Comparison of ENCODE assay signal across 18 cellular contexts in genomic region chr2:236240228-236240990, GRCh38. TPM values are rescaled to one million over a fixed set of nuclear protein-coding genes. Genes with fewer than 3 reads are reported as not detected.
DNase-seq lines count a peak whose midpoint lies in the region; ATAC-seq, FAIRE-seq and TF ChIP-seq lines count a peak whose summit lies in the region.
"Had no signal": no experiment of that assay in that cellular context is flagged by ENCODE, and none has a peak within 500 bp of the region (broad histone marks: within the 10 kb centered on the region; RNA-seq: fewer than 3 reads in every experiment).

No MANE protein-coding gene starts in this region.

- peaks cover 46 to 78% of the 10 kb centered on the region in 2 donors for H3K27me3 Mint-ChIP-seq in effector memory CD8-positive, alpha-beta T cell

- no peak for TF ChIP-seq CTCF in osteoblast (IDR thresholded peaks at IDR 0.05; ENCODE audit: extremely low read depth, low read depth, low read length)

- no peak overlapping the region for H2AFZ ChIP-seq in osteoblast (ENCODE audit: low read length)

- no peak overlapping the region for H3K27ac ChIP-seq in osteoblast (ENCODE audit: low read depth, low read length)
- H3K27ac ChIP-seq: neutrophil had no signal

- H4K20me1 ChIP-seq in osteoblast (ENCODE audit: insufficient read depth, low read length), result no peaks in the 10 kb centered on the region

- H3K4me3 ChIP-seq in osteoblast (ENCODE audit: insufficient read depth, low read length), result no peak overlapping the region

- peak; percentile 84 for DNase-seq in AG20443 (ENCODE audit: low spot score)
- DNase-seq in RCC 7860 (ENCODE audit: low spot score), result peak; percentile 58
- peak; percentile 81 for DNase-seq in Right ventricle myocardium superior
- peak; percentile 87 for DNase-seq in osteoblast (ENCODE audit: insufficient read length, low spot score, missing footprints)
- DNase-seq in effector memory CD8-positive, alpha-beta T cell, result no peak
- DNase-seq in OCI-M2 (lab: John Stamatoyannopoulos, UW; ENCODE audit: unreplicated experiment), result no peak
- no peak for DNase-seq in stimulated activated CD4-positive, alpha-beta T cell treated with anti-CD3 and anti-CD28 coated beads, Interleukin-12 subunit alpha, Interleukin-12 subunit beta, amount 100 ng/mL, for 4 hours
- DNase-seq in SIG-M5 treated with dmso at 0.1 percent for 504 hours (lab: John Stamatoyannopoulos, UW; ENCODE audit: unreplicated experiment), result no peak
- DNase-seq: activated CD8-positive, alpha-beta memory T cell treated with anti-CD3 and anti-CD28 coated beads, Interleukin-2, amount 50 U/mL, for 4 hours; activated naive CD8-positive, alpha-beta T cell treated with anti-CD3 and anti-CD28 coated beads for 36 hours; DND-41; NCI-H146; SHP77 had no signal

- H3K36me3 Mint-ChIP-seq in effector memory CD8-positive, alpha-beta T cell (ENCODE audit: insufficient read depth), result no peaks in the 10 kb centered on the region
- H3K36me3 Mint-ChIP-seq: activated naive CD8-positive, alpha-beta T cell treated with anti-CD3 and anti-CD28 coated beads for 36 hours had no signal

- peak; percentile 87 for ATAC-seq in Right ventricle myocardium superior (ENCODE audit: poor library complexity)
- no peak for ATAC-seq in effector memory CD8-positive, alpha-beta T cell (replicated peaks)
- ATAC-seq: left lobe of liver had no signal

- intact Hi-C loops in Right ventricle myocardium superior (cut with DNase I), result no loop called here

- H3K4me2 ChIP-seq in osteoblast (ENCODE audit: insufficient read depth, low read length), result no peak overlapping the region

- no peak for FAIRE-seq in RCC 7860 (lab: Jason Lieb, UNC)
- FAIRE-seq: GM18507 had no signal

- H3K4me3 Mint-ChIP-seq in effector memory CD8-positive, alpha-beta T cell, result no peak overlapping the region
- H3K4me3 Mint-ChIP-seq: activated naive CD8-positive, alpha-beta T cell treated with anti-CD3 and anti-CD28 coated beads for 36 hours had no signal

- H3K9me3 ChIP-seq in osteoblast (ENCODE audit: low read depth, low read length), result no peaks in the 10 kb centered on the region
- H3K9me3 ChIP-seq: neutrophil had no signal

- no peaks in the 10 kb centered on the region for H3K4me1 ChIP-seq in osteoblast (ENCODE audit: insufficient read depth, low read length)

- H3K27ac Mint-ChIP-seq in effector memory CD8-positive, alpha-beta T cell, result no peak overlapping the region
- H3K27ac Mint-ChIP-seq: activated naive CD8-positive, alpha-beta T cell treated with anti-CD3 and anti-CD28 coated beads for 36 hours had no signal

- no peaks in the 10 kb centered on the region for H3K9me3 Mint-ChIP-seq in effector memory CD8-positive, alpha-beta T cell
- H3K9me3 Mint-ChIP-seq: activated naive CD8-positive, alpha-beta T cell treated with anti-CD3 and anti-CD28 coated beads for 36 hours had no signal

- peaks cover 0 to 3% of the 10 kb centered on the region in 2 donors for H3K4me1 Mint-ChIP-seq in effector memory CD8-positive, alpha-beta T cell (ENCODE audit: low read depth in 2 of 2)

- no peaks in the 10 kb centered on the region for H3K79me2 ChIP-seq in osteoblast (ENCODE audit: insufficient read depth, low read length)

- peaks cover 42% of the 10 kb centered on the region for H3K27me3 ChIP-seq in osteoblast (ENCODE audit: insufficient read depth, low read length)

- no peaks in the 10 kb centered on the region for H3K36me3 ChIP-seq in osteoblast (ENCODE audit: insufficient read depth, low read length)
- H3K36me3 ChIP-seq: neutrophil had no signal

RNA-seq across cellular contexts. Expression of gene ASB18, which starts 23.8 kb away (rescaled TPM):
- total RNA-seq in Right ventricle myocardium superior, result 4.5 TPM
- total RNA-seq in osteoblast, result under 0.01 TPM in 1 of 2 replicates, not detected in the other
- total RNA-seq: activated naive CD8-positive, alpha-beta T cell treated with anti-CD3 and anti-CD28 coated beads for 36 hours; dermis microvascular lymphatic vessel endothelial cell; glomerular endothelial cell; left lobe of liver had no signal

Comparison
In these comparisons a context has a peak if more than half of its experiments do, and no peak if none do; other contexts are left out.
1. DNase-seq: peak in AG20443 (single experiment), RCC 7860 (single experiment), Right ventricle myocardium superior (single experiment) and osteoblast (single experiment); none in effector memory CD8-positive, alpha-beta T cell (0 of 3), OCI-M2 (single experiment), stimulated activated CD4-positive, alpha-beta T cell treated with anti-CD3 and anti-CD28 coated beads, Interleukin-12 subunit alpha, Interleukin-12 subunit beta, amount 100 ng/mL, for 4 hours (single experiment) and SIG-M5 treated with dmso at 0.1 percent for 504 hours (single experiment).